Comparison of ENCODE assay signal across 1 cellular context in genomic region chr5:170490381-170490780, GRCh38.
TF ChIP-seq lines count a peak whose summit lies in the region.

No MANE protein-coding gene starts in this region.

TF ChIP-seq in H1, 55 proteins besides CTCF, POLR2A, EP300 and RAD21:
- TF ChIP-seq JUND (IDR thresholded peaks at IDR 0.05; ENCODE audit: low read length), result no peak
- no peak for TF ChIP-seq EGR1 (IDR thresholded peaks at IDR 0.05; ENCODE audit: borderline replicate concordance, low read depth, low read length)
- TF ChIP-seq TAF1 (IDR thresholded peaks at IDR 0.05; ENCODE audit: low read depth, low read length), result no peak
- no peak for TF ChIP-seq POU5F1 (IDR thresholded peaks at IDR 0.05; ENCODE audit: low read depth, low read length)
- no peak for TF ChIP-seq SAP30 (IDR thresholded peaks at IDR 0.05; ENCODE audit: insufficient read depth, insufficient replicate concordance, low read length)
- TF ChIP-seq RFX5 (IDR thresholded peaks at IDR 0.05; ENCODE audit: borderline replicate concordance, low read depth, low read length), result no peak
- no peak for TF ChIP-seq BACH1 (IDR thresholded peaks at IDR 0.05; ENCODE audit: low read length)
- TF ChIP-seq CREB1 (IDR thresholded peaks at IDR 0.05), result no peak
